ENCODE assay signal across 7 cellular contexts in genomic region chr2:74606927-74607326, GRCh38. TPM values are rescaled to one million over a fixed set of nuclear protein-coding genes. Genes with fewer than 3 reads are reported as not detected.
"Had no signal": no experiment of that assay in that cellular context is flagged by ENCODE, and none has a peak within 500 bp of the region (broad histone marks: within the 10 kb centered on the region; RNA-seq: fewer than 3 reads in every experiment).

No MANE protein-coding gene starts in this region.

- H3K27ac Mint-ChIP-seq: IgD-negative memory B cell had no signal

- ATAC-seq: HepG2 had no signal

- DNase-seq: IMR-90, KBM-7 had no signal

- FAIRE-seq: HepG2, HTR-8/SVneo had no signal

- H3K36me3 Mint-ChIP-seq: IgD-negative memory B cell had no signal

- H3K27ac ChIP-seq: HL-60 had no signal

- H3K4me3 Mint-ChIP-seq: IgD-negative memory B cell had no signal

- H3K9me3 Mint-ChIP-seq: IgD-negative memory B cell had no signal

RNA-seq across cellular contexts. Expression of gene M1AP, which starts 41.2 kb away (rescaled TPM):
- total RNA-seq: HepG2, HT-29, IMR-90 had no signal
- polyA plus RNA-seq: HepG2, IgD-negative memory B cell had no signal
